ENCODE assay signal across 1 cellular context in the genomic region with DNA sequence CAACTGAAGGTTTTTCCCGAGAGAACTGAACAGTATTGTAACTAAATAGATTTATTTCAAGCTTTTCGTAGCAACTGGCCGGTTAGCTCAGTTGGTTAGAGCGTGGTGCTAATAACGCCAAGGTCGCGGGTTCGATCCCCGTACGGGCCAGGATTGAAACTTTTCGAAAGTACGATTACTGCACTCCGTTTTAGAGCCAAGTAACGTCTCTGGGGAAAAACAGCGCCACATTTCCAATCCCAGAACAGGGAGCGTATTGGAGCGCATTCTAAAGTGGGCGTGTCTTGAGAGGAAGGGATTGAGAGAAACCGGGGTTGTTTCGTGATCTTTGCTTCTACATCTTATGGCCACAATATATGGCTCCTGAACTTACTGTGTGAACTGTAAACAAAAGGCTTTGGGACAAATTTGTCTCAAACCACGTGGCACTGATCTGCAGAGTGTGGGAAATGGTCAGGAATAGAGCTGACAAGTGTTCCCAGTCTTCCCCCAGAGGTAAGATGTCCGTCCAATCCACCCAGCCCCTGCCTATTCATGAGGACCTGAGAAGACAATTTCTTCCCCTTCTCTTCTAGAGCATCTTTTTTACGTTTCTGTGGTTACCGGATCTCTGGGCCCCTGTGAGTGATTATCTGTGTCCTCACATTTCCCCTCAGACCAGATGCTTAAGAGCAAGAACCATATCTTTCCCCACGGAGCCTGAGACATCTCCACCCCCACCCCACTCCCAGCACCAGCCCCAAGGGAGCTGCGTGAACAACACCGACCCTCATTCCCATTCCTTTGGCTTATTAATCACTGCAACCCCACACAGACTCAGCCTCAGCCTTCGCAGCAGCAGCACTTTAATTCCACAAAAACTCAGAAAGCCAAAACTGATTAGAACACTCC.
TF ChIP-seq lines count a peak whose summit lies in the region.

No MANE protein-coding gene starts in this region.

TF ChIP-seq in HepG2, 621 proteins besides CTCF, POLR2A, EP300 and RAD21 (continued from another document and continues in another):
- TF ChIP-seq, protein P1, sequence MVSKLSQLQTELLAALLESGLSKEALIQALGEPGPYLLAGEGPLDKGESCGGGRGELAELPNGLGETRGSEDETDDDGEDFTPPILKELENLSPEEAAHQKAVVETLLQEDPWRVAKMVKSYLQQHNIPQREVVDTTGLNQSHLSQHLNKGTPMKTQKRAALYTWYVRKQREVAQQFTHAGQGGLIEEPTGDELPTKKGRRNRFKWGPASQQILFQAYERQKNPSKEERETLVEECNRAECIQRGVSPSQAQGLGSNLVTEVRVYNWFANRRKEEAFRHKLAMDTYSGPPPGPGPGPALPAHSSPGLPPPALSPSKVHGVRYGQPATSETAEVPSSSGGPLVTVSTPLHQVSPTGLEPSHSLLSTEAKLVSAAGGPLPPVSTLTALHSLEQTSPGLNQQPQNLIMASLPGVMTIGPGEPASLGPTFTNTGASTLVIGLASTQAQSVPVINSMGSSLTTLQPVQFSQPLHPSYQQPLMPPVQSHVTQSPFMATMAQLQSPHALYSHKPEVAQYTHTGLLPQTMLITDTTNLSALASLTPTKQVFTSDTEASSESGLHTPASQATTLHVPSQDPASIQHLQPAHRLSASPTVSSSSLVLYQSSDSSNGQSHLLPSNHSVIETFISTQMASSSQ (IDR thresholded peaks at IDR 0.05; ENCODE audit: low read depth): no peak; the same call in 1 of the 2 replicates
- TF ChIP-seq, protein P1 (CRISPR knock-in tag; IDR thresholded peaks at IDR 0.05; ENCODE audit: borderline replicate concordance): no peak
- TF ChIP-seq ZNF180 (CRISPR knock-in tag; IDR thresholded peaks at IDR 0.05; ENCODE audit: borderline replicate concordance, low read depth): 0 out of 2 replicates have a peak, but pooled peaks have one; percentile 13
- no peak for TF ChIP-seq SMAD9 (CRISPR knock-in tag; IDR thresholded peaks at IDR 0.05)
- TF ChIP-seq, protein P2, sequence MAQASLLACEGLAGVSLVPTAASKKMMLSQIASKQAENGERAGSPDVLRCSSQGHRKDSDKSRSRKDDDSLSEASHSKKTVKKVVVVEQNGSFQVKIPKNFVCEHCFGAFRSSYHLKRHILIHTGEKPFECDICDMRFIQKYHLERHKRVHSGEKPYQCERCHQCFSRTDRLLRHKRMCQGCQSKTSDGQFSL (CRISPR knock-in tag; IDR thresholded peaks at IDR 0.05): no peak
- TF ChIP-seq, protein P3, sequence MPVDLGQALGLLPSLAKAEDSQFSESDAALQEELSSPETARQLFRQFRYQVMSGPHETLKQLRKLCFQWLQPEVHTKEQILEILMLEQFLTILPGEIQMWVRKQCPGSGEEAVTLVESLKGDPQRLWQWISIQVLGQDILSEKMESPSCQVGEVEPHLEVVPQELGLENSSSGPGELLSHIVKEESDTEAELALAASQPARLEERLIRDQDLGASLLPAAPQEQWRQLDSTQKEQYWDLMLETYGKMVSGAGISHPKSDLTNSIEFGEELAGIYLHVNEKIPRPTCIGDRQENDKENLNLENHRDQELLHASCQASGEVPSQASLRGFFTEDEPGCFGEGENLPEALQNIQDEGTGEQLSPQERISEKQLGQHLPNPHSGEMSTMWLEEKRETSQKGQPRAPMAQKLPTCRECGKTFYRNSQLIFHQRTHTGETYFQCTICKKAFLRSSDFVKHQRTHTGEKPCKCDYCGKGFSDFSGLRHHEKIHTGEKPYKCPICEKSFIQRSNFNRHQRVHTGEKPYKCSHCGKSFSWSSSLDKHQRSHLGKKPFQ (CRISPR knock-in tag; IDR thresholded peaks at IDR 0.05; ENCODE audit: insufficient replicate concordance): no peak
- TF ChIP-seq FOXK2 (IDR thresholded peaks at IDR 0.05): 0 out of 2 replicates have a peak, but pooled peaks have one; percentile 4
- TF ChIP-seq ZNF570 (CRISPR knock-in tag; IDR thresholded peaks at IDR 0.05; ENCODE audit: borderline replicate concordance): no peak
- TF ChIP-seq CHD2 (IDR thresholded peaks at IDR 0.05; ENCODE audit: low read depth, low read length): no peak
- no peak for TF ChIP-seq SOX6 (IDR thresholded peaks at IDR 0.05)
- TF ChIP-seq SOX6 (CRISPR knock-in tag; IDR thresholded peaks at IDR 0.05): peak; percentile 62
- peak; percentile 76 for TF ChIP-seq ZNF781 (CRISPR knock-in tag; IDR thresholded peaks at IDR 0.05; ENCODE audit: borderline replicate concordance, not compliant biosample characterization)
- TF ChIP-seq, protein P4, sequence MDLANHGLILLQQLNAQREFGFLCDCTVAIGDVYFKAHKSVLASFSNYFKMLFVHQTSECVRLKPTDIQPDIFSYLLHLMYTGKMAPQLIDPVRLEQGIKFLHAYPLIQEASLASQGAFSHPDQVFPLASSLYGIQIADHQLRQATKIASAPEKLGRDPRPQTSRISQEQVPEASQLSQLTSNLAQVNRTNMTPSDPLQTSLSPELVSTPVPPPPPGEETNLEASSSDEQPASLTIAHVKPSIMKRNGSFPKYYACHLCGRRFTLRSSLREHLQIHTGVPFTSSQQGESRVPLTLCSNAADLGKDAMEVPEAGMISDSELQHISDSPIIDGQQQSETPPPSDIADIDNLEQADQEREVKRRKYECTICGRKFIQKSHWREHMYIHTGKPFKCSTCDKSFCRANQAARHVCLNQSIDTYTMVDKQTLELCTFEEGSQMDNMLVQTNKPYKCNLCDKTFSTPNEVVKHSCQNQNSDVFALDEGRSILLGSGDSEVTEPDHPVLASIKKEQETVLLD (CRISPR knock-in tag; IDR thresholded peaks at IDR 0.05; ENCODE audit: low read depth): no peak; the same call in 1 of the 2 replicates
- TF ChIP-seq, protein P5, sequence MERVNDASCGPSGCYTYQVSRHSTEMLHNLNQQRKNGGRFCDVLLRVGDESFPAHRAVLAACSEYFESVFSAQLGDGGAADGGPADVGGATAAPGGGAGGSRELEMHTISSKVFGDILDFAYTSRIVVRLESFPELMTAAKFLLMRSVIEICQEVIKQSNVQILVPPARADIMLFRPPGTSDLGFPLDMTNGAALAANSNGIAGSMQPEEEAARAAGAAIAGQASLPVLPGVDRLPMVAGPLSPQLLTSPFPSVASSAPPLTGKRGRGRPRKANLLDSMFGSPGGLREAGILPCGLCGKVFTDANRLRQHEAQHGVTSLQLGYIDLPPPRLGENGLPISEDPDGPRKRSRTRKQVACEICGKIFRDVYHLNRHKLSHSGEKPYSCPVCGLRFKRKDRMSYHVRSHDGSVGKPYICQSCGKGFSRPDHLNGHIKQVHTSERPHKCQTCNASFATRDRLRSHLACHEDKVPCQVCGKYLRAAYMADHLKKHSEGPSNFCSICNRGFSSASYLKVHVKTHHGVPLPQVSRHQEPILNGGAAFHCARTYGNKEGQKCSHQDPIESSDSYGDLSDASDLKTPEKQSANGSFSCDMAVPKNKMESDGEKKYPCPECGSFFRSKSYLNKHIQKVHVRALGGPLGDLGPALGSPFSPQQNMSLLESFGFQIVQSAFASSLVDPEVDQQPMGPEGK (CRISPR knock-in tag; IDR thresholded peaks at IDR 0.05): no peak
- no peak; the same call in 1 of the 2 replicates for TF ChIP-seq ZNF224 (CRISPR knock-in tag; IDR thresholded peaks at IDR 0.05)
- TF ChIP-seq, protein P6, sequence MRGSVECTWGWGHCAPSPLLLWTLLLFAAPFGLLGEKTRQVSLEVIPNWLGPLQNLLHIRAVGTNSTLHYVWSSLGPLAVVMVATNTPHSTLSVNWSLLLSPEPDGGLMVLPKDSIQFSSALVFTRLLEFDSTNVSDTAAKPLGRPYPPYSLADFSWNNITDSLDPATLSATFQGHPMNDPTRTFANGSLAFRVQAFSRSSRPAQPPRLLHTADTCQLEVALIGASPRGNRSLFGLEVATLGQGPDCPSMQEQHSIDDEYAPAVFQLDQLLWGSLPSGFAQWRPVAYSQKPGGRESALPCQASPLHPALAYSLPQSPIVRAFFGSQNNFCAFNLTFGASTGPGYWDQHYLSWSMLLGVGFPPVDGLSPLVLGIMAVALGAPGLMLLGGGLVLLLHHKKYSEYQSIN (CRISPR knock-in tag; IDR thresholded peaks at IDR 0.05; ENCODE audit: borderline replicate concordance): no peak
- TF ChIP-seq FLYWCH1 (CRISPR knock-in tag; IDR thresholded peaks at IDR 0.05): no peak
- TF ChIP-seq ZNF674 (CRISPR knock-in tag; IDR thresholded peaks at IDR 0.05; ENCODE audit: low read depth): no peak
- TF ChIP-seq HHEX (CRISPR knock-in tag; IDR thresholded peaks at IDR 0.05): no peak
- TF ChIP-seq TBX2 (CRISPR knock-in tag; IDR thresholded peaks at IDR 0.05; ENCODE audit: borderline replicate concordance): peak; percentile 51
- no peak for TF ChIP-seq FIP1L1 (IDR thresholded peaks at IDR 0.05; ENCODE audit: borderline replicate concordance, insufficient read depth, low read depth, low read length)
- TF ChIP-seq, protein P7, sequence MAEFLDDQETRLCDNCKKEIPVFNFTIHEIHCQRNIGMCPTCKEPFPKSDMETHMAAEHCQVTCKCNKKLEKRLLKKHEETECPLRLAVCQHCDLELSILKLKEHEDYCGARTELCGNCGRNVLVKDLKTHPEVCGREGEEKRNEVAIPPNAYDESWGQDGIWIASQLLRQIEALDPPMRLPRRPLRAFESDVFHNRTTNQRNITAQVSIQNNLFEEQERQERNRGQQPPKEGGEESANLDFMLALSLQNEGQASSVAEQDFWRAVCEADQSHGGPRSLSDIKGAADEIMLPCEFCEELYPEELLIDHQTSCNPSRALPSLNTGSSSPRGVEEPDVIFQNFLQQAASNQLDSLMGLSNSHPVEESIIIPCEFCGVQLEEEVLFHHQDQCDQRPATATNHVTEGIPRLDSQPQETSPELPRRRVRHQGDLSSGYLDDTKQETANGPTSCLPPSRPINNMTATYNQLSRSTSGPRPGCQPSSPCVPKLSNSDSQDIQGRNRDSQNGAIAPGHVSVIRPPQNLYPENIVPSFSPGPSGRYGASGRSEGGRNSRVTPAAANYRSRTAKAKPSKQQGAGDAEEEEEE (CRISPR knock-in tag; IDR thresholded peaks at IDR 0.05; ENCODE audit: borderline replicate concordance): peak; percentile 58; the same call in 1 of the 2 replicates
- peak; percentile 53; the same call in 1 of the 2 replicates for TF ChIP-seq HOXA5 (CRISPR knock-in tag; IDR thresholded peaks at IDR 0.05)
- TF ChIP-seq, protein P8, sequence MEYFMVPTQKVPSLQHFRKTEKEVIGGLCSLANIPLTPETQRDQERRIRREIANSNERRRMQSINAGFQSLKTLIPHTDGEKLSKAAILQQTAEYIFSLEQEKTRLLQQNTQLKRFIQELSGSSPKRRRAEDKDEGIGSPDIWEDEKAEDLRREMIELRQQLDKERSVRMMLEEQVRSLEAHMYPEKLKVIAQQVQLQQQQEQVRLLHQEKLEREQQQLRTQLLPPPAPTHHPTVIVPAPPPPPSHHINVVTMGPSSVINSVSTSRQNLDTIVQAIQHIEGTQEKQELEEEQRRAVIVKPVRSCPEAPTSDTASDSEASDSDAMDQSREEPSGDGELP (IDR thresholded peaks at IDR 0.05; ENCODE audit: borderline replicate concordance, low read depth): 0 out of 2 replicates have a peak, but pooled peaks have one; percentile 0
- TF ChIP-seq, protein P9, sequence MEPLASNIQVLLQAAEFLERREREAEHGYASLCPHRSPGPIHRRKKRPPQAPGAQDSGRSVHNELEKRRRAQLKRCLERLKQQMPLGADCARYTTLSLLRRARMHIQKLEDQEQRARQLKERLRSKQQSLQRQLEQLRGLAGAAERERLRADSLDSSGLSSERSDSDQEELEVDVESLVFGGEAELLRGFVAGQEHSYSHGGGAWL (CRISPR knock-in tag; IDR thresholded peaks at IDR 0.05): no peak
- TF ChIP-seq KAT2B (IDR thresholded peaks at IDR 0.05; ENCODE audit: borderline replicate concordance, low read depth, low read length): no peak
- TF ChIP-seq, protein P10, sequence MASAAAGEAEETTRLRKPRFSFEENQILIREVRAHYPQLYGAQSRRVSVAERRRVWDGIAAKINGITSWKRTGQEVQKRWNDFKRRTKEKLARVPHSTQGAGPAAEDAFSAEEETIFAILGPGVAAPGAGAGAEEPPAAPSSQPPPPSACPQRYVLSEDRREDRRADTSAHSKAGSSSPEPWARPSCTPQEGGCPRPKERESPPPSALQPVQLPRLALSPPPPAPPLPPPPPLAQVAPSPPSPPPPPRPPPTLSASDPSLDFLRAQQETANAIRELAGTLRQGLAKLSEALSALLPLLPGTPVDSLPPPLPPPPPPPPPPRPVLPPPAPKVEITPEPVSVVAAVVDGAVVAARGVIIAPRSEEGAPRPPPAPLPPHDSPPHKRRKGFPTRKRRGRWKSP (CRISPR knock-in tag; IDR thresholded peaks at IDR 0.05): peak; percentile 96
- no peak for TF ChIP-seq NFKB2 (CRISPR knock-in tag; IDR thresholded peaks at IDR 0.05; ENCODE audit: borderline replicate concordance)
- TF ChIP-seq ZNF264 (CRISPR knock-in tag; IDR thresholded peaks at IDR 0.05): peak; percentile 12; the same call in 1 of the 2 replicates
- TF ChIP-seq, protein P11, sequence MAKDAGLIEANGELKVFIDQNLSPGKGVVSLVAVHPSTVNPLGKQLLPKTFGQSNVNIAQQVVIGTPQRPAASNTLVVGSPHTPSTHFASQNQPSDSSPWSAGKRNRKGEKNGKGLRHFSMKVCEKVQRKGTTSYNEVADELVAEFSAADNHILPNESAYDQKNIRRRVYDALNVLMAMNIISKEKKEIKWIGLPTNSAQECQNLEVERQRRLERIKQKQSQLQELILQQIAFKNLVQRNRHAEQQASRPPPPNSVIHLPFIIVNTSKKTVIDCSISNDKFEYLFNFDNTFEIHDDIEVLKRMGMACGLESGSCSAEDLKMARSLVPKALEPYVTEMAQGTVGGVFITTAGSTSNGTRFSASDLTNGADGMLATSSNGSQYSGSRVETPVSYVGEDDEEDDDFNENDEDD (CRISPR knock-in tag; IDR thresholded peaks at IDR 0.05; ENCODE audit: borderline replicate concordance): peak; percentile 87
